In the genomic region with DNA sequence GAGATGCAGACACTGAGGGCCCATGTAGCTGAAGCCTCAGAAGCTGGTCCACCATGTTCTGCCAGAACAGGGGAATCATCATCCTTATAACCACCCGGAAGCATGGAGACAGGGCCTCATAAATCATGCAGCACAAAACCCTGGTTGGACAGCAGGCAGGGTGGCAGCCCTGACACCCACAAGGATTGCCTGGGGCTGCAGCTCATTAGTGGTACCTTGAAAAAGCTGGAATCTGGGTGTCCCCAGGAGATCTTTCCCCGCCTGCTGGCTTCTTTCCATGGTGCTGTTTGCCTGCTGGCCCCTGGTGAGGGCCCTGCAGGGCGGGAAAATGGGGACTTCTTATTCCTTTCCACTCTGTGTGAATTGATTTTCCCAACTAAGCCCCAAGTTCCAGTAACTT, we compare ENCODE assay signal across 35 cellular contexts. TPM values are rescaled to one million over a fixed set of nuclear protein-coding genes. Genes with fewer than 3 reads are reported as not detected.
"Had no signal": no experiment of that assay in that cellular context is flagged by ENCODE, and none has a peak within 500 bp of the region (broad histone marks: within the 10 kb centered on the region; RNA-seq: fewer than 3 reads in every experiment).

No MANE protein-coding gene starts in this region.

- DNase-seq: hypothalamus; immature natural killer cell; kidney; left colon; left ventricle myocardium inferior; mesendoderm; naive B cell; natural killer cell; nephron progenitor cell; ovary; right lobe of liver; stimulated activated CD4-positive, alpha-beta T cell treated with anti-CD3 and anti-CD28 coated beads, Interleukin-1b, Interleukin-23, amount 100 ng/mL, for 48 hours; stimulated activated CD4-positive, alpha-beta T cell treated with anti-CD3 and anti-CD28 coated beads, Interleukin-2, amount 100 ng/mL, for 48 hours; stimulated activated CD4-positive, alpha-beta T cell treated with anti-CD3 and anti-CD28 coated beads, Interleukin-4, amount 100 ng/mL, for 4 hours; stimulated activated CD8-positive, alpha-beta memory T cell treated with anti-CD3 and anti-CD28 coated beads, Interleukin-4, amount 100 ng/mL, for 48 hours; stimulated activated naive CD4-positive, alpha-beta T cell treated with Interleukin-2 at 50 U/mL for 16 hours; stimulated activated naive CD8-positive, alpha-beta T cell treated with anti-CD3 and anti-CD28 coated beads, Interleukin-15, amount 100 ng/mL, for 72 hours; substantia nigra; uterus had no signal

- H3K4me3 ChIP-seq: left ventricle myocardium inferior, lung, neural progenitor cell, ovary, right atrium auricular region, right lobe of liver, smooth muscle cell, tibial nerve, uterus had no signal

- H3K27me3 ChIP-seq: neural progenitor cell, ovary, right atrium auricular region, right lobe of liver, tibial nerve, uterus had no signal

- H3K27ac ChIP-seq: left ventricle myocardium inferior, neural progenitor cell, ovary, right atrium auricular region, right lobe of liver, tibial nerve, uterus had no signal

- H2AFZ ChIP-seq: neural progenitor cell had no signal

- H3K4me1 ChIP-seq: left ventricle myocardium inferior, neural progenitor cell, right atrium auricular region, right lobe of liver, tibial nerve, uterus had no signal

- H3K9me3 ChIP-seq: left ventricle myocardium inferior, ovary, right atrium auricular region, right lobe of liver, tibial nerve, uterus had no signal

- H3K36me3 ChIP-seq: left ventricle myocardium inferior, neural progenitor cell, ovary, right atrium auricular region, right lobe of liver, tibial nerve, uterus had no signal

- H3K9ac ChIP-seq: neural progenitor cell had no signal

- H3K4me2 ChIP-seq: neural progenitor cell, smooth muscle cell had no signal

RNA-seq across cellular contexts. Expression of a gene that starts 50.6 kb away (rescaled TPM):
- total RNA-seq: kidney, left colon, left ventricle myocardium inferior, lower leg skin, mesothelial cell of epicardium, mononuclear cell, natural killer cell, omental fat pad, ovary, progenitor cell of endocrine pancreas, pulmonary artery endothelial cell, renal cortical epithelial cell, right atrium auricular region, right lobe of liver, skeletal muscle tissue, smooth muscle cell, temporal lobe, tibial nerve, ureter, uterus had no signal
- polyA plus RNA-seq: immature natural killer cell, ovary, smooth muscle cell, thymus had no signal
